ENCODE assay signal across 30 cellular contexts in the genomic region with DNA sequence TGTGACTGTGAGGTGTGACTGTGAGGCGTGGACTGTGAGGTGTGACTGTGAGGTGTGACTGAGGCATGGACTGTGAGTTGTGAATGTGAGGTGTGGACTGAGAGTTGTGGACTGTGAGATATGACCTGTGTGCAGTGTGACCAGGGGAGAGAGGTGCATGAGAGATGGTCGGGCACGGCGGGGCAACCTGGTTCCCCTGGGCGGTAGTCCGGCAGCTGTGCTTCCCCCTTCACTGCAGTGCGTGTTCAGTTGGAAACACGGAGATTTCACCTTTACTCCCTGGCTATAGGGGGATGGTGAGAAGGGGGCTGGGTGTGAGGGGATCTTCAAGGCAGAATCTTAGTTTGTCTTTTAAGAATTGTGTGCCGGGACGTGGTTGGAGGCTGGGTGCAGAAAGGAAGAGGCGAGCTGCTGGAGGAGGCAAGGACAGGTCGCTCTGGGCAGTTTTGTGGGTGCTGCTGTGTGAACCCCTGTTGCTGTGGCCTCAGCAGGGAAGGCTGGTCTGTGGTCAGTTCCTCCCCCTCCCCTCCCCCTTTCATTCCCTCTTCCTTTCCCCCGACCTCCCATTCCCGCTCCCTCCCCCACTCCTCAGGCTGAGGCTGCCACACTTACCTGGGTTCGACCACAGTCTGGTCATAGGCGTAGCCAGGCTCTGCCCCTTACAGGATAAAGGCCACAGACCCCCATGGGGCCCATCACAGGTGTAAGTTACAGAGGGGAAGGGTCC.
"Had no signal": no experiment of that assay in that cellular context is flagged by ENCODE, and none has a peak within 500 bp of the region (broad histone marks: within the 10 kb centered on the region; RNA-seq: fewer than 3 reads in every experiment).

No MANE protein-coding gene starts in this region.

- ATAC-seq: activated CD4-positive, CD25-positive, alpha-beta regulatory T cell treated with anti-CD3 and anti-CD28 coated beads, Interleukin-2, amount 50 U/mL, for 24 hours; esophagus mucosa; left lobe of liver; stimulated activated memory B cell treated with anti-CD40 and anti-IgM and Interleukin-4, amounts not matched to agents 10 μg/mL and 1 μg/mL and 100 μg/mL, for 72 hours had no signal

- DNase-seq: activated CD4-positive, alpha-beta T cell treated with anti-CD3 and anti-CD28 coated beads for 48 hours; activated CD4-positive, alpha-beta T cell treated with anti-CD3 and anti-CD28 coated beads, Interleukin-2, amount 50 U/mL, for 48 hours; activated CD8-positive, alpha-beta memory T cell treated with anti-CD3 and anti-CD28 coated beads for 24 hours; activated gamma-delta T cell; activated naive CD4-positive, alpha-beta T cell treated with anti-CD3 and anti-CD28 coated beads, Interleukin-2, amount 50 U/mL, for 16 hours; amniotic stem cell; brain microvascular endothelial cell; caudate nucleus; endodermal cell; foreskin fibroblast; hippocampal formation; mesendoderm; right lobe of liver; small intestine; stimulated activated CD4-positive, alpha-beta T cell treated with anti-CD3 and anti-CD28 coated beads, Interleukin-1b, Interleukin-23, amount 100 ng/mL, for 48 hours; stimulated activated CD4-positive, alpha-beta T cell treated with anti-CD3 and anti-CD28 coated beads, Interleukin-4, amount 100 ng/mL, for 4 hours; stimulated activated CD8-positive, alpha-beta memory T cell treated with anti-CD3 and anti-CD28 coated beads, Interleukin-4, amount 100 ng/mL, for 48 hours; stomach; T-helper 9 cell; transverse colon; WERI-Rb-1 had no signal

- H3K27me3 ChIP-seq: brain microvascular endothelial cell, neutrophil, right lobe of liver, stomach, transverse colon had no signal

- H3K4me3 ChIP-seq: lower lobe of right lung, right lobe of liver, stomach, transverse colon had no signal

- H3K9me3 ChIP-seq: lower lobe of right lung, neutrophil, right lobe of liver, stomach, transverse colon had no signal

- H3K4me1 ChIP-seq: lower lobe of right lung, right lobe of liver, stomach, transverse colon had no signal

- H3K36me3 ChIP-seq: right lobe of liver, transverse colon had no signal

- FAIRE-seq: astrocyte, keratinocyte, small intestine, TTC549 had no signal

- H3K27ac ChIP-seq: brain microvascular endothelial cell, lower lobe of right lung, neutrophil, right lobe of liver, stomach, transverse colon, WERI-Rb-1 had no signal
